ENCODE assay signal across 17 cellular contexts in the genomic region with DNA sequence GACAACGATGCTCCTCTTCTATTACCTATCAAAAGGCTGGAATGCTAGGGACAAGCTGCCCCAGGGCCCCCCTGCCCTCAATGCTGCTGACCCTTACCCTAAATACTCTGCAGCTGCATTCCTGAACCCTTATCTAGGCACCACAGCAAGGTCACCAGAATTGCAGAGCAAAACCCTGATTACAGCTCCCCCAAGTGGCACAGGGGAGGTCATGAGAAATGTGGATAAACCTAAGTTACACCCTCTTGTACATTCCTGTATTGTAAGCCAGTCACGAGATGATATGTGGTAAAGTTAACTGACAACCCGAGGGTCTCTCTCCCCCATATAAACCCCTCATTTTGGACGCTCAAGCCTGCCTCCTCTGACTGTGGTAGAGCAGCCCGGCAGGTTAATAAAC.
DNase-seq lines count a peak whose midpoint lies in the region; ATAC-seq and TF ChIP-seq lines count a peak whose summit lies in the region.
"Had no signal": no experiment of that assay in that cellular context is flagged by ENCODE, and none has a peak within 500 bp of the region (broad histone marks: within the 10 kb centered on the region; RNA-seq: fewer than 3 reads in every experiment).

No MANE protein-coding gene starts in this region.

- BruUV-seq in MCF 10A (replicated peaks; lab: Mats Ljungman, UMichigan) = no TSS peak

- H2AFZ ChIP-seq in Loucy (ENCODE audit: low read length) (no peak overlapping the region), neural progenitor cell (replicated peaks) (no peak overlapping the region)

- H3K9me2 ChIP-seq in DOHH2 (replicated peaks; ENCODE audit: control insufficient read depth, low read length) (no peaks in the 10 kb centered on the region), Loucy (replicated peaks; ENCODE audit: low read depth, low read length) (no peaks in the 10 kb centered on the region)

- H3K4me3 ChIP-seq in DOHH2 (ENCODE audit: low read length) (no peak overlapping the region), Loucy (ENCODE audit: low read length, poor library complexity, severe bottlenecking) (no peak overlapping the region), neural progenitor cell (no peak overlapping the region)

- H3K27ac ChIP-seq in DOHH2 (ENCODE audit: low read depth, low read length) (no peak overlapping the region), neural progenitor cell (no peak overlapping the region)

- H3K4me1 ChIP-seq in DOHH2 (ENCODE audit: control insufficient read depth, low read length) (peaks cover 25% of the 10 kb centered on the region), Loucy (ENCODE audit: insufficient read depth, low read length, poor library complexity, severe bottlenecking) (no peaks in the 10 kb centered on the region), neural progenitor cell (peaks cover 9% of the 10 kb centered on the region)

- no peaks in the 10 kb centered on the region for H3K79me2 ChIP-seq in DOHH2 (ENCODE audit: control insufficient read depth, low read length)
- H3K79me2 ChIP-seq in Loucy (ENCODE audit: insufficient read depth, low read length) = no peaks in the 10 kb centered on the region
- H3K79me2 ChIP-seq in neural progenitor cell (ENCODE audit: low read depth) = no peaks in the 10 kb centered on the region

- H3K27me3 Mint-ChIP-seq in WTC11 (ENCODE audit: low read depth) = no peaks in the 10 kb centered on the region; the same call in 1 of the 2 replicates
- no peaks in the 10 kb centered on the region for H3K27me3 Mint-ChIP-seq in neural progenitor cell (ENCODE audit: insufficient read depth, low read depth)
- no peaks in the 10 kb centered on the region for H3K27me3 Mint-ChIP-seq in MCF 10A (ENCODE audit: insufficient read depth, unreplicated experiment)
- H3K27me3 Mint-ChIP-seq: B cell; CD4-positive, alpha-beta memory T cell had no signal

- POLR2A ChIA-PET in WTC11 (lab: Charles Lee) = no interaction called here
- POLR2A ChIA-PET in MCF 10A (lab: Yijun Ruan, JAX) = interaction anchor here (0.5 kb wide), 1 partner anchor 574 kb away, joined by 4 read pairs; no protein-coding TSS in a partner anchor

- 0 out of 2 replicates have a peak, but pooled peaks have one; percentile 36 for ATAC-seq in WTC11
- no peak for ATAC-seq in HG03457 (IDR thresholded peaks at IDR 0.05; ENCODE audit: unreplicated experiment)
- no peak for ATAC-seq in HG03442 (IDR thresholded peaks at IDR 0.05; ENCODE audit: unreplicated experiment)

- H4K20me1 ChIP-seq in DOHH2 (ENCODE audit: control insufficient read depth, insufficient read depth, low read depth, low read length) = no peaks in the 10 kb centered on the region
- no peaks in the 10 kb centered on the region for H4K20me1 ChIP-seq in Loucy (ENCODE audit: insufficient read depth, low read length, poor library complexity, severe bottlenecking)
- H4K20me1 ChIP-seq in neural progenitor cell (ENCODE audit: low read depth) = no peaks in the 10 kb centered on the region

- CTCF ChIA-PET in WTC11 (lab: Charles Lee) = interaction anchor here (0.6 to 2.3 kb wide), 5 partner anchors 23 to 224 kb away, joined by 3 to 10 read pairs (median 4); no protein-coding TSS in a partner anchor
- CTCF ChIA-PET in MCF 10A (lab: Yijun Ruan, JAX) = interaction anchor here (0.6 to 0.8 kb wide), 2 partner anchors 30 to 76 kb away, joined by 3 read pairs; no protein-coding TSS in a partner anchor

- H3K36me3 ChIP-seq in DOHH2 (ENCODE audit: control insufficient read depth, low read length) (no peaks in the 10 kb centered on the region), Loucy (ENCODE audit: insufficient read depth, low read length) (no peaks in the 10 kb centered on the region), neural progenitor cell (no peaks in the 10 kb centered on the region)

- peak; percentile 30 for TF ChIP-seq CTCF in DOHH2 (IDR thresholded peaks at IDR 0.05; ENCODE audit: low read depth, low read length, poor library complexity, severe bottlenecking)
- peak; percentile 35 for TF ChIP-seq CTCF in Loucy (conservative IDR thresholded peaks at IDR 0.05; ENCODE audit: low read length)
- TF ChIP-seq CTCF in WTC11 (IDR thresholded peaks at IDR 0.05) = peak; percentile 24; the same call in 1 of the 2 replicates
- TF ChIP-seq CTCF in neural progenitor cell (IDR thresholded peaks at IDR 0.05) = peak; percentile 29
- TF ChIP-seq CTCF in MCF 10A (IDR thresholded peaks at IDR 0.05; ENCODE audit: unreplicated experiment) = no peak

- H3K4me2 ChIP-seq in DOHH2 (ENCODE audit: low read length) = no peak overlapping the region
- no peak overlapping the region for H3K4me2 ChIP-seq in Loucy (ENCODE audit: low read depth, low read length, poor library complexity, severe bottlenecking)
- no peak overlapping the region for H3K4me2 ChIP-seq in neural progenitor cell

- DNase-seq in WTC11 (ENCODE audit: low spot score) = peak; percentile 15
- no peak for DNase-seq in neural progenitor cell (ENCODE audit: low spot score)
- no peak for DNase-seq in MCF 10A (ENCODE audit: unreplicated experiment)
- DNase-seq: C1 segment of cervical spinal cord; CD4-positive, alpha-beta memory T cell; COR-L47; DMS153; DMS79 treated with DMSO at 0.1 percent for 48 hours; GF-D8; H7; IMR-90; KBM-7 had no signal

- H3K27ac Mint-ChIP-seq in WTC11 (no peak overlapping the region), neural progenitor cell (no peak overlapping the region), MCF 10A (ENCODE audit: low read depth, unreplicated experiment) (no peak overlapping the region)
- H3K27ac Mint-ChIP-seq: B cell; CD4-positive, alpha-beta memory T cell had no signal

- H3K9me3 Mint-ChIP-seq in WTC11 (peaks cover 22% of the 10 kb centered on the region), neural progenitor cell (peaks cover 2% of the 10 kb centered on the region), MCF 10A (ENCODE audit: unreplicated experiment) (peaks cover 23% of the 10 kb centered on the region)

- no peaks in the 10 kb centered on the region; the same call in 1 of the 2 replicates for H3F3A ChIP-seq in DOHH2 (ENCODE audit: control insufficient read depth, insufficient read depth)
- no peaks in the 10 kb centered on the region for H3F3A ChIP-seq in Loucy (ENCODE audit: low read depth)
- H3F3A ChIP-seq in neural progenitor cell (ENCODE audit: low read depth) = no peaks in the 10 kb centered on the region

- intact Hi-C loops in MCF 10A (cut with micrococcal nuclease) = no loop called here

- no peak overlapping the region for H3K9ac ChIP-seq in Loucy (ENCODE audit: low read depth, low read length, poor library complexity, severe bottlenecking)
- H3K9ac ChIP-seq in neural progenitor cell = no peak overlapping the region

- H3K4me3 Mint-ChIP-seq in WTC11 = no peak overlapping the region
- no peak overlapping the region for H3K4me3 Mint-ChIP-seq in neural progenitor cell
- H3K4me3 Mint-ChIP-seq in MCF 10A (ENCODE audit: unreplicated experiment) = no peak overlapping the region
- H3K4me3 Mint-ChIP-seq: B cell; CD4-positive, alpha-beta memory T cell had no signal

- H3K4me1 Mint-ChIP-seq in WTC11 = peaks cover 29% of the 10 kb centered on the region
- peaks cover 10% of the 10 kb centered on the region for H3K4me1 Mint-ChIP-seq in neural progenitor cell
- H3K4me1 Mint-ChIP-seq in MCF 10A (ENCODE audit: insufficient read depth, unreplicated experiment) = no peaks in the 10 kb centered on the region
- H3K4me1 Mint-ChIP-seq: B cell; CD4-positive, alpha-beta memory T cell had no signal

- H3K27me3 ChIP-seq in DOHH2 (ENCODE audit: control insufficient read depth, low read length) (no peaks in the 10 kb centered on the region), Loucy (ENCODE audit: insufficient read depth, low read length, poor library complexity, severe bottlenecking) (no peaks in the 10 kb centered on the region), neural progenitor cell (no peaks in the 10 kb centered on the region)

- H3K9me3 ChIP-seq in DOHH2 (ENCODE audit: control insufficient read depth, insufficient read depth, low read length) = no peaks in the 10 kb centered on the region
- H3K9me3 ChIP-seq in Loucy (ENCODE audit: insufficient read depth, low read depth, low read length) = no peaks in the 10 kb centered on the region
- no peaks in the 10 kb centered on the region for H3K9me3 ChIP-seq in neural progenitor cell (ENCODE audit: low read depth)

- H3K36me3 Mint-ChIP-seq in WTC11 (no peaks in the 10 kb centered on the region), neural progenitor cell (no peaks in the 10 kb centered on the region), MCF 10A (ENCODE audit: insufficient read depth, unreplicated experiment) (no peaks in the 10 kb centered on the region)
- H3K36me3 Mint-ChIP-seq: CD4-positive, alpha-beta memory T cell had no signal

TF ChIP-seq in WTC11, 78 proteins besides CTCF, POLR2A, EP300 and RAD21 (continues in another document):
- TF ChIP-seq, protein P1, sequence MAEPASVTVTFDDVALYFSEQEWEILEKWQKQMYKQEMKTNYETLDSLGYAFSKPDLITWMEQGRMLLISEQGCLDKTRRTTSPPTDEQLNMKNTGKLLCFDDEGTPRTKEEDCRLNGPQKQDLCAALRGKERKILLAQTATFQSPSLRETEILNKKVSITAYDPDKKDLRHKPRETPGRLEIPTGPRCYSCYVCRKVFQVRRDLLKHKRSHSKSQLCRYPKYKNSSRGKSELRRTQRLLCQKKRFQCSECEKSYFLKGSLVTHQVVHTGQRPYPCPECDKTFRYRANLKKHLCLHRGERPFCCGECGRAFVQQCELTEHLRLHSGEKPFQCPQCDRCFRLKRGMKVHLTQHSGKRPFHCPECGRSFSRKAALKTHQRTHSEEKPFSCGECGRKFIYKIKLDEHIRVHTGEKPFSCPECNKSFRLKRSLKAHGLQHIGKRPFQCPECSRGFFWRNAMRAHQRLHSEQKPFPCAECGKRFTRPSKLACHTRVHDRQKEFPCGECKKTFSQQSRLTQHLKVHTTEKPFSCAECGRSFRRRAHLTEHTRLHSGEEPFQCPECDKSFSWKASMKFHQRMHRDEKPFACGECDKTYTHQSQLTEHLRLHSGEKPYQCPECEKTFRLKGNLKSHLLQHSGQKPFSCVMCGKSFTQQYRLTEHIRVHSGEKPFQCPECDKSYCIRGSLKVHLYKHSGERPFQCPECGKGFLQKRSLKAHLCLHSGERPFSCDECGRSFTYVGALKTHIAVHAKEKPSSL (CRISPR knock-in tag; conservative IDR thresholded peaks at IDR 0.05) = no peak
- TF ChIP-seq MXD4 (CRISPR knock-in tag; IDR thresholded peaks at IDR 0.05; ENCODE audit: borderline replicate concordance) (no peak), CREB1 (CRISPR knock-in tag; IDR thresholded peaks at IDR 0.05) (no peak), SMAD3 (CRISPR knock-in tag; IDR thresholded peaks at IDR 0.05; ENCODE audit: borderline replicate concordance) (no peak), ATF1 (CRISPR knock-in tag; IDR thresholded peaks at IDR 0.05) (no peak), NR1H2 (CRISPR knock-in tag; IDR thresholded peaks at IDR 0.05) (no peak), CBFB (CRISPR knock-in tag; IDR thresholded peaks at IDR 0.05; ENCODE audit: low read depth) (no peak)
- TF ChIP-seq, protein P2, sequence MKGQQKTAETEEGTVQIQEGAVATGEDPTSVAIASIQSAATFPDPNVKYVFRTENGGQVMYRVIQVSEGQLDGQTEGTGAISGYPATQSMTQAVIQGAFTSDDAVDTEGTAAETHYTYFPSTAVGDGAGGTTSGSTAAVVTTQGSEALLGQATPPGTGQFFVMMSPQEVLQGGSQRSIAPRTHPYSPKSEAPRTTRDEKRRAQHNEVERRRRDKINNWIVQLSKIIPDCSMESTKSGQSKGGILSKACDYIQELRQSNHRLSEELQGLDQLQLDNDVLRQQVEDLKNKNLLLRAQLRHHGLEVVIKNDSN (CRISPR knock-in tag; IDR thresholded peaks at IDR 0.05) = no peak
